Comparison of ENCODE assay signal across 12 cellular contexts in genomic region chr6:99882151-99882702, GRCh38.
"Had no signal": no experiment of that assay in that cellular context is flagged by ENCODE, and none has a peak within 500 bp of the region (broad histone marks: within the 10 kb centered on the region; RNA-seq: fewer than 3 reads in every experiment).

No MANE protein-coding gene starts in this region.

- H3K27ac ChIP-seq: cardiac muscle cell, heart left ventricle, lower lobe of right lung, neural progenitor cell, upper lobe of left lung had no signal

- H3K36me3 Mint-ChIP-seq: activated naive CD4-positive, alpha-beta T cell treated with anti-CD3 and anti-CD28 coated beads, Interleukin-2, amount 10 ng/mL, durations not matched to agents 7 days and 5 days had no signal

- DNase-seq: activated naive CD4-positive, alpha-beta T cell treated with anti-CD3 and anti-CD28 coated beads, Interleukin-2, amount 10 ng/mL, durations not matched to agents 7 days and 5 days; heart left ventricle; left cardiac atrium; lower lobe of right lung; midbrain; upper lobe of left lung had no signal

- H3K36me3 ChIP-seq: cardiac muscle cell, heart left ventricle, lower lobe of right lung, neural progenitor cell, upper lobe of left lung had no signal

- H3K4me1 Mint-ChIP-seq: activated naive CD4-positive, alpha-beta T cell treated with anti-CD3 and anti-CD28 coated beads, Interleukin-2, amount 10 ng/mL, durations not matched to agents 7 days and 5 days; activated T-helper 17 cell treated with anti-CD3 and anti-CD28 coated beads, Interleukin-2, amount 50 U/mL, for 72 hours had no signal

- H3K4me1 ChIP-seq: heart left ventricle, lower lobe of right lung, upper lobe of left lung had no signal

- H3K4me2 ChIP-seq: neural progenitor cell had no signal

- H3K4me3 Mint-ChIP-seq: activated naive CD4-positive, alpha-beta T cell treated with anti-CD3 and anti-CD28 coated beads, Interleukin-2, amount 10 ng/mL, durations not matched to agents 7 days and 5 days; activated T-helper 17 cell treated with anti-CD3 and anti-CD28 coated beads, Interleukin-2, amount 50 U/mL, for 72 hours; neural progenitor cell; stimulated activated naive CD8-positive, alpha-beta T cell treated with anti-CD3 and anti-CD28 coated beads, Interleukin-15, Interleukin-2, amounts not matched to agents 100 ng/mL and 50 ng/mL, for 24 hours had no signal

- H3K4me3 ChIP-seq: cardiac muscle cell, heart left ventricle, lower lobe of right lung, neural progenitor cell, upper lobe of left lung had no signal

- H3K9me3 Mint-ChIP-seq: activated naive CD4-positive, alpha-beta T cell treated with anti-CD3 and anti-CD28 coated beads, Interleukin-2, amount 10 ng/mL, durations not matched to agents 7 days and 5 days; activated T-helper 17 cell treated with anti-CD3 and anti-CD28 coated beads, Interleukin-2, amount 50 U/mL, for 72 hours; neural progenitor cell; stimulated activated naive CD8-positive, alpha-beta T cell treated with anti-CD3 and anti-CD28 coated beads, Interleukin-15, Interleukin-2, amounts not matched to agents 100 ng/mL and 50 ng/mL, for 24 hours had no signal

- H3K27ac Mint-ChIP-seq: activated naive CD4-positive, alpha-beta T cell treated with anti-CD3 and anti-CD28 coated beads, Interleukin-2, amount 10 ng/mL, durations not matched to agents 7 days and 5 days; activated T-helper 17 cell treated with anti-CD3 and anti-CD28 coated beads, Interleukin-2, amount 50 U/mL, for 72 hours; neural progenitor cell; stimulated activated naive CD8-positive, alpha-beta T cell treated with anti-CD3 and anti-CD28 coated beads, Interleukin-15, Interleukin-2, amounts not matched to agents 100 ng/mL and 50 ng/mL, for 24 hours had no signal

- H2AFZ ChIP-seq: neural progenitor cell had no signal

- H3K27me3 ChIP-seq: cardiac muscle cell, neural progenitor cell, upper lobe of left lung had no signal

- H3K9me3 ChIP-seq: heart left ventricle, lower lobe of right lung, upper lobe of left lung had no signal

- ATAC-seq: activated CD4-positive, CD25-positive, alpha-beta regulatory T cell treated with anti-CD3 and anti-CD28 coated beads, Interleukin-2, amount 50 U/mL, for 24 hours; activated T-helper 17 cell treated with anti-CD3 and anti-CD28 coated beads, Interleukin-2, amount 50 U/mL, for 72 hours; heart left ventricle; left cardiac atrium; lower lobe of right lung; sciatic nerve had no signal
